Comparison of ENCODE assay signal across 8 cellular contexts in the genomic region with DNA sequence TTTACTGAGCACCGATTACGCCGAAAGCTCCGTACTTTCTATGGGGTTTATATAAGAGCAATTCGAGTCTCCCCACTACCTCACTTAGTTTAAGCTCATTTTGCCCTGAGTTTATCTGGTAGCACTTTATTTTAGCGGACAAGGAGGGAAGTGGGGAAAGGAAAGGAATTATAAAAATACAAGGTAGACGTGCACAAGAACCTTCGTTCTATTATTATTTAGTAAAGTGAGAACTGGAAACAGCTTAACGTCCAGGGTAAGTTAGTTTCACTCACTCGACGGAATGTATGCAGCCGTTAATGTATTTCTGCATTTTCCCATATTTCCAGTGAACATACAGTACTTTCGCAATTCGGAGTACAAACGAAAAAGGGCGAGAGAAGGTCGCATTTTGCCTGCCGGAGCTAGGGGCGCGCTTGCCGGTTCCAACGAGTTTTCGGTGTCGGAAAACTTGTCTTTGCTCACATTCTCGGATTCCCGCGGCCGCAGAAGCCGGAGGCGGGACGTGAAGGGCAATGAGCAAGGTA. TPM values are rescaled to one million over a fixed set of nuclear protein-coding genes. Genes with fewer than 3 reads are reported as not detected.
DNase-seq lines count a peak whose midpoint lies in the region; ATAC-seq, FAIRE-seq and TF ChIP-seq lines count a peak whose summit lies in the region.

No MANE protein-coding gene starts in this region.

- DNase-seq in AG04450 (ENCODE audit: low read depth, low spot score) (no peak), HFF-Myc (ENCODE audit: extremely low read depth, low read depth) (no peak), kidney (no peak), 8988T (no peak), LoVo (ENCODE audit: low spot score) (no peak)

- no peaks in the 10 kb centered on the region; the same call in 1 of the 2 replicates for H3K9me3 ChIP-seq in AG04450 (ENCODE audit: control insufficient read depth, insufficient read depth, low read length)
- no peaks in the 10 kb centered on the region for H3K9me3 ChIP-seq in kidney (ENCODE audit: control insufficient read depth in 1 of 2, low read length in 2 of 2)
- H3K9me3 ChIP-seq in thymus (ENCODE audit: control insufficient read depth) = no peaks in the 10 kb centered on the region

- intact Hi-C loops in kidney (cut with DNase I) = no loop called here

- no peak for ATAC-seq in activated T-helper 17 cell treated with anti-CD3 and anti-CD28 coated beads, Interleukin-2, amount 50 U/mL, for 72 hours (replicated peaks)
- no peak for ATAC-seq in GM21529 (IDR thresholded peaks at IDR 0.05; ENCODE audit: unreplicated experiment)

- POLR2A ChIA-PET in AG04450 (lab: Yijun Ruan, JAX) = interaction anchor here (0.8 to 2.3 kb wide), 4 partner anchors 190 to 761 kb away, joined by 3 to 12 read pairs (median 6); no protein-coding TSS in a partner anchor

- peak overlapping the region; percentile 76 for H3K4me3 ChIP-seq in AG04450 (ENCODE audit: low read depth, low read length)
- peak overlapping the region; percentile 72 for H3K4me3 ChIP-seq in HFF-Myc (replicated peaks; ENCODE audit: low read depth, low read length)
- peak overlapping the region; percentile 91 to 98 for H3K4me3 ChIP-seq in kidney (ENCODE audit: low read length in 2 of 2)
- peak overlapping the region; percentile 79 for H3K4me3 ChIP-seq in thymus (ENCODE audit: low read length)

- H3K4me1 ChIP-seq in kidney (ENCODE audit: control insufficient read depth in 1 of 2, insufficient read depth in 1 of 2, low read depth in 1 of 2, low read length in 2 of 2) = peaks cover 0 to 3% of the 10 kb centered on the region in 2 donors
- no peaks in the 10 kb centered on the region for H3K4me1 ChIP-seq in thymus (ENCODE audit: control insufficient read depth, insufficient read depth, low read length)

- peak; percentile 48 for TF ChIP-seq CTCF in AG04450 (IDR thresholded peaks at IDR 0.05; ENCODE audit: low read depth, low read length)
- TF ChIP-seq CTCF in HFF-Myc (IDR thresholded peaks at IDR 0.05; ENCODE audit: low read depth, low read length, missing control alignments) = no peak
- TF ChIP-seq CTCF in kidney (IDR thresholded peaks at IDR 0.05; ENCODE audit: borderline replicate concordance, extremely low read depth, insufficient read depth) = peak; percentile 9

- peak overlapping the region; percentile 88 to 93 for H3K9ac ChIP-seq in kidney (ENCODE audit: low read length in 2 of 2)

- peak overlapping the region; percentile 98 for H3K27ac Mint-ChIP-seq in activated T-helper 17 cell treated with anti-CD3 and anti-CD28 coated beads, Interleukin-2, amount 50 U/mL, for 72 hours

- H3K27me3 ChIP-seq in AG04450 (ENCODE audit: control insufficient read depth, insufficient read depth, low read length) (no peaks in the 10 kb centered on the region), thymus (ENCODE audit: control insufficient read depth, insufficient read depth) (no peaks in the 10 kb centered on the region)

- H3K36me3 Mint-ChIP-seq in activated T-helper 17 cell treated with anti-CD3 and anti-CD28 coated beads, Interleukin-2, amount 50 U/mL, for 72 hours (ENCODE audit: low read depth) = peaks cover 36% of the 10 kb centered on the region

- H3K27me3 Mint-ChIP-seq in activated T-helper 17 cell treated with anti-CD3 and anti-CD28 coated beads, Interleukin-2, amount 50 U/mL, for 72 hours = no peaks in the 10 kb centered on the region

- no peaks in the 10 kb centered on the region for H3K9me3 Mint-ChIP-seq in activated T-helper 17 cell treated with anti-CD3 and anti-CD28 coated beads, Interleukin-2, amount 50 U/mL, for 72 hours

- FAIRE-seq in kidney (lab: Jason Lieb, UNC) = no peak

- CTCF ChIA-PET in AG04450 (lab: Charles Lee) = interaction anchor here (0.6 to 2.7 kb wide), 9 partner anchors 11 to 761 kb away, joined by 3 to 13 read pairs (median 4); no protein-coding TSS in a partner anchor

- H3K4me1 Mint-ChIP-seq in activated T-helper 17 cell treated with anti-CD3 and anti-CD28 coated beads, Interleukin-2, amount 50 U/mL, for 72 hours = peaks cover 8% of the 10 kb centered on the region

- no peaks in the 10 kb centered on the region for H3K36me3 ChIP-seq in kidney (ENCODE audit: control insufficient read depth in 1 of 2, insufficient read depth in 2 of 2, low read length in 2 of 2)
- no peaks in the 10 kb centered on the region for H3K36me3 ChIP-seq in thymus (ENCODE audit: control insufficient read depth, insufficient read depth)

- H3K4me3 Mint-ChIP-seq in activated T-helper 17 cell treated with anti-CD3 and anti-CD28 coated beads, Interleukin-2, amount 50 U/mL, for 72 hours = no peak overlapping the region

- under 1% methylated on average over 31 of the region's 31 CpGs for WGBS in thymus

- H3K27ac ChIP-seq in AG04450 (ENCODE audit: low read depth, low read length) = peak overlapping the region; percentile 99
- H3K27ac ChIP-seq in kidney (ENCODE audit: low read depth in 2 of 2, low read length in 2 of 2) = peak overlapping the region; percentile 100
- H3K27ac ChIP-seq in thymus (ENCODE audit: low read depth) = peak overlapping the region; percentile 100

RNA-seq across cellular contexts. Expression of a gene that starts 1.2 kb away (rescaled TPM):
- 79.3 and 112 TPM in 2 replicates for polyA plus RNA-seq in AG04450 (2011; rRNA removed)
- 50.4 and 115 TPM in 2 replicates for polyA minus RNA-seq in AG04450 (2011; rRNA and poly(A)+ RNA removed)
- total RNA-seq in activated T-helper 17 cell treated with anti-CD3 and anti-CD28 coated beads, Interleukin-2, amount 50 U/mL, for 72 hours = 100 to 1,000 TPM in 1 of 2 donors, 10 to 100 TPM in 1; 88.9 to 155 TPM
- total RNA-seq in kidney = 89.9 TPM
- 44.7 TPM for polyA plus RNA-seq in kidney (ENCODE audit: insufficient read depth, low read depth, low replicate concordance)
- 84.8 TPM for polyA plus RNA-seq in thymus
